Comparison of ENCODE assay signal across 3 cellular contexts in the genomic region with DNA sequence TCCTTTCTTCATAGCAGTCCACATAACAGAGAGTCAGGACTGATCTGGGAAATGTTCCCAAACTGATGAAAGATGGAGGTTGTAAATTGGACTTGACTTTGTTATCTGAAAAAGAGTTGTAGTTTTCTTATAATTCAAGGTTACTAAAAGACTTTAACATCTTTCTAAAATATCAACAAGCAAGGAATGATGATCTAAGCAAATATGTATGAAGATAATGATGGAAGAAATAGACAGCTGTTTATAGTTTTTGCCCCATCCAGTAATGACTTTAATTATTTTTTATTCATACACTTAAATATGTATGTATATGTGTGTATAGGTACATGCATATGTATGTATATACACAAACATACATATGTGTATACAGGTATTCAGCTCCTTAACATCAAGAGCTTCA.
A peak's percentile ranks its signal among the peaks of the same experiment; 100 is the strongest.
TF ChIP-seq lines count a peak whose summit lies in the region.

No MANE protein-coding gene starts in this region.

TF ChIP-seq in HepG2, 621 proteins besides CTCF, POLR2A, EP300 and RAD21:
- TF ChIP-seq ZNF619 (CRISPR knock-in tag; IDR thresholded peaks at IDR 0.05), result no peak
- peak; percentile 58 to 82; a peak in 3 of 4 replicates for TF ChIP-seq MAFK (conservative IDR thresholded peaks at IDR 0.05 in 1 of 2, IDR thresholded peaks at IDR 0.05 in 1 of 2; ENCODE audit: low read length in 2 of 2)
- peak; percentile 62; the same call in 1 of the 2 replicates for TF ChIP-seq MAFF (IDR thresholded peaks at IDR 0.05; ENCODE audit: low read depth, low read length)
- TF ChIP-seq SMYD3 (CRISPR knock-in tag; IDR thresholded peaks at IDR 0.05), result no peak

TF ChIP-seq in IMR-90, 13 proteins besides CTCF, POLR2A, EP300 and RAD21:
- TF ChIP-seq MXI1 (IDR thresholded peaks at IDR 0.05; ENCODE audit: borderline replicate concordance, low read depth, low read length) (no peak), CHD1 (IDR thresholded peaks at IDR 0.05; ENCODE audit: low read depth, low read length) (no peak), MAFK (IDR thresholded peaks at IDR 0.05; ENCODE audit: low read depth, low read length) (peak; percentile 72), FOS (IDR thresholded peaks at IDR 0.05; ENCODE audit: low read depth, low read length) (no peak)

TF ChIP-seq in H1, 55 proteins besides CTCF, POLR2A, EP300 and RAD21:
- TF ChIP-seq YY1 (IDR thresholded peaks at IDR 0.05; ENCODE audit: low read depth, low read length) (no peak), BRCA1 (IDR thresholded peaks at IDR 0.05; ENCODE audit: low read depth, low read length) (no peak), CEBPB (IDR thresholded peaks at IDR 0.05; ENCODE audit: low read depth, low read length) (no peak), CBX8 (IDR thresholded peaks at IDR 0.05; ENCODE audit: borderline replicate concordance, low read depth, low read length) (no peak), TAF1 (IDR thresholded peaks at IDR 0.05; ENCODE audit: low read depth, low read length) (no peak), TBP (IDR thresholded peaks at IDR 0.05; ENCODE audit: low read depth, low read length) (no peak), KDM5A (IDR thresholded peaks at IDR 0.05; ENCODE audit: low read length) (no peak), RNF2 (IDR thresholded peaks at IDR 0.05; ENCODE audit: borderline replicate concordance, low read depth, low read length, missing control alignments, poor library complexity, severe bottlenecking) (no peak), GTF2F1 (IDR thresholded peaks at IDR 0.05; ENCODE audit: borderline replicate concordance, low read depth, low read length) (no peak), SIRT6 (IDR thresholded peaks at IDR 0.05; ENCODE audit: low read length) (no peak), GABPA (IDR thresholded peaks at IDR 0.05; ENCODE audit: borderline replicate concordance, insufficient read depth, low read length) (no peak), JUND (IDR thresholded peaks at IDR 0.05; ENCODE audit: low read length) (no peak), MAFK (IDR thresholded peaks at IDR 0.05; ENCODE audit: low read depth, low read length) (no peak), SUZ12 (IDR thresholded peaks at IDR 0.05; ENCODE audit: low read length) (no peak), FOSL1 (IDR thresholded peaks at IDR 0.05; ENCODE audit: insufficient read depth, low read depth, low read length) (no peak)
- TF ChIP-seq, protein P1, sequence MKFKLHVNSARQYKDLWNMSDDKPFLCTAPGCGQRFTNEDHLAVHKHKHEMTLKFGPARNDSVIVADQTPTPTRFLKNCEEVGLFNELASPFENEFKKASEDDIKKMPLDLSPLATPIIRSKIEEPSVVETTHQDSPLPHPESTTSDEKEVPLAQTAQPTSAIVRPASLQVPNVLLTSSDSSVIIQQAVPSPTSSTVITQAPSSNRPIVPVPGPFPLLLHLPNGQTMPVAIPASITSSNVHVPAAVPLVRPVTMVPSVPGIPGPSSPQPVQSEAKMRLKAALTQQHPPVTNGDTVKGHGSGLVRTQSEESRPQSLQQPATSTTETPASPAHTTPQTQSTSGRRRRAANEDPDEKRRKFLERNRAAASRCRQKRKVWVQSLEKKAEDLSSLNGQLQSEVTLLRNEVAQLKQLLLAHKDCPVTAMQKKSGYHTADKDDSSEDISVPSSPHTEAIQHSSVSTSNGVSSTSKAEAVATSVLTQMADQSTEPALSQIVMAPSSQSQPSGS (IDR thresholded peaks at IDR 0.05; ENCODE audit: low read length), result no peak
- TF ChIP-seq, protein P2, sequence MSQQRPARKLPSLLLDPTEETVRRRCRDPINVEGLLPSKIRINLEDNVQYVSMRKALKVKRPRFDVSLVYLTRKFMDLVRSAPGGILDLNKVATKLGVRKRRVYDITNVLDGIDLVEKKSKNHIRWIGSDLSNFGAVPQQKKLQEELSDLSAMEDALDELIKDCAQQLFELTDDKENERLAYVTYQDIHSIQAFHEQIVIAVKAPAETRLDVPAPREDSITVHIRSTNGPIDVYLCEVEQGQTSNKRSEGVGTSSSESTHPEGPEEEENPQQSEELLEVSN (IDR thresholded peaks at IDR 0.05), result no peak
- TF ChIP-seq, protein P3, sequence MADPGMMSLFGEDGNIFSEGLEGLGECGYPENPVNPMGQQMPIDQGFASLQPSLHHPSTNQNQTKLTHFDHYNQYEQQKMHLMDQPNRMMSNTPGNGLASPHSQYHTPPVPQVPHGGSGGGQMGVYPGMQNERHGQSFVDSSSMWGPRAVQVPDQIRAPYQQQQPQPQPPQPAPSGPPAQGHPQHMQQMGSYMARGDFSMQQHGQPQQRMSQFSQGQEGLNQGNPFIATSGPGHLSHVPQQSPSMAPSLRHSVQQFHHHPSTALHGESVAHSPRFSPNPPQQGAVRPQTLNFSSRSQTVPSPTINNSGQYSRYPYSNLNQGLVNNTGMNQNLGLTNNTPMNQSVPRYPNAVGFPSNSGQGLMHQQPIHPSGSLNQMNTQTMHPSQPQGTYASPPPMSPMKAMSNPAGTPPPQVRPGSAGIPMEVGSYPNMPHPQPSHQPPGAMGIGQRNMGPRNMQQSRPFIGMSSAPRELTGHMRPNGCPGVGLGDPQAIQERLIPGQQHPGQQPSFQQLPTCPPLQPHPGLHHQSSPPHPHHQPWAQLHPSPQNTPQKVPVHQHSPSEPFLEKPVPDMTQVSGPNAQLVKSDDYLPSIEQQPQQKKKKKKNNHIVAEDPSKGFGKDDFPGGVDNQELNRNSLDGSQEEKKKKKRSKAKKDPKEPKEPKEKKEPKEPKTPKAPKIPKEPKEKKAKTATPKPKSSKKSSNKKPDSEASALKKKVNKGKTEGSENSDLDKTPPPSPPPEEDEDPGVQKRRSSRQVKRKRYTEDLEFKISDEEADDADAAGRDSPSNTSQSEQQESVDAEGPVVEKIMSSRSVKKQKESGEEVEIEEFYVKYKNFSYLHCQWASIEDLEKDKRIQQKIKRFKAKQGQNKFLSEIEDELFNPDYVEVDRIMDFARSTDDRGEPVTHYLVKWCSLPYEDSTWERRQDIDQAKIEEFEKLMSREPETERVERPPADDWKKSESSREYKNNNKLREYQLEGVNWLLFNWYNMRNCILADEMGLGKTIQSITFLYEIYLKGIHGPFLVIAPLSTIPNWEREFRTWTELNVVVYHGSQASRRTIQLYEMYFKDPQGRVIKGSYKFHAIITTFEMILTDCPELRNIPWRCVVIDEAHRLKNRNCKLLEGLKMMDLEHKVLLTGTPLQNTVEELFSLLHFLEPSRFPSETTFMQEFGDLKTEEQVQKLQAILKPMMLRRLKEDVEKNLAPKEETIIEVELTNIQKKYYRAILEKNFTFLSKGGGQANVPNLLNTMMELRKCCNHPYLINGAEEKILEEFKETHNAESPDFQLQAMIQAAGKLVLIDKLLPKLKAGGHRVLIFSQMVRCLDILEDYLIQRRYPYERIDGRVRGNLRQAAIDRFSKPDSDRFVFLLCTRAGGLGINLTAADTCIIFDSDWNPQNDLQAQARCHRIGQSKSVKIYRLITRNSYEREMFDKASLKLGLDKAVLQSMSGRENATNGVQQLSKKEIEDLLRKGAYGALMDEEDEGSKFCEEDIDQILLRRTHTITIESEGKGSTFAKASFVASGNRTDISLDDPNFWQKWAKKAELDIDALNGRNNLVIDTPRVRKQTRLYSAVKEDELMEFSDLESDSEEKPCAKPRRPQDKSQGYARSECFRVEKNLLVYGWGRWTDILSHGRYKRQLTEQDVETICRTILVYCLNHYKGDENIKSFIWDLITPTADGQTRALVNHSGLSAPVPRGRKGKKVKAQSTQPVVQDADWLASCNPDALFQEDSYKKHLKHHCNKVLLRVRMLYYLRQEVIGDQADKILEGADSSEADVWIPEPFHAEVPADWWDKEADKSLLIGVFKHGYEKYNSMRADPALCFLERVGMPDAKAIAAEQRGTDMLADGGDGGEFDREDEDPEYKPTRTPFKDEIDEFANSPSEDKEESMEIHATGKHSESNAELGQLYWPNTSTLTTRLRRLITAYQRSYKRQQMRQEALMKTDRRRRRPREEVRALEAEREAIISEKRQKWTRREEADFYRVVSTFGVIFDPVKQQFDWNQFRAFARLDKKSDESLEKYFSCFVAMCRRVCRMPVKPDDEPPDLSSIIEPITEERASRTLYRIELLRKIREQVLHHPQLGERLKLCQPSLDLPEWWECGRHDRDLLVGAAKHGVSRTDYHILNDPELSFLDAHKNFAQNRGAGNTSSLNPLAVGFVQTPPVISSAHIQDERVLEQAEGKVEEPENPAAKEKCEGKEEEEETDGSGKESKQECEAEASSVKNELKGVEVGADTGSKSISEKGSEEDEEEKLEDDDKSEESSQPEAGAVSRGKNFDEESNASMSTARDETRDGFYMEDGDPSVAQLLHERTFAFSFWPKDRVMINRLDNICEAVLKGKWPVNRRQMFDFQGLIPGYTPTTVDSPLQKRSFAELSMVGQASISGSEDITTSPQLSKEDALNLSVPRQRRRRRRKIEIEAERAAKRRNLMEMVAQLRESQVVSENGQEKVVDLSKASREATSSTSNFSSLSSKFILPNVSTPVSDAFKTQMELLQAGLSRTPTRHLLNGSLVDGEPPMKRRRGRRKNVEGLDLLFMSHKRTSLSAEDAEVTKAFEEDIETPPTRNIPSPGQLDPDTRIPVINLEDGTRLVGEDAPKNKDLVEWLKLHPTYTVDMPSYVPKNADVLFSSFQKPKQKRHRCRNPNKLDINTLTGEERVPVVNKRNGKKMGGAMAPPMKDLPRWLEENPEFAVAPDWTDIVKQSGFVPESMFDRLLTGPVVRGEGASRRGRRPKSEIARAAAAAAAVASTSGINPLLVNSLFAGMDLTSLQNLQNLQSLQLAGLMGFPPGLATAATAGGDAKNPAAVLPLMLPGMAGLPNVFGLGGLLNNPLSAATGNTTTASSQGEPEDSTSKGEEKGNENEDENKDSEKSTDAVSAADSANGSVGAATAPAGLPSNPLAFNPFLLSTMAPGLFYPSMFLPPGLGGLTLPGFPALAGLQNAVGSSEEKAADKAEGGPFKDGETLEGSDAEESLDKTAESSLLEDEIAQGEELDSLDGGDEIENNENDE (IDR thresholded peaks at IDR 0.05; ENCODE audit: insufficient replicate concordance, low read length), result no peak
TF ChIP-seq in H1: peak in this region for 0.
